1 cellular context compared by ENCODE assay signal in the genomic region with DNA sequence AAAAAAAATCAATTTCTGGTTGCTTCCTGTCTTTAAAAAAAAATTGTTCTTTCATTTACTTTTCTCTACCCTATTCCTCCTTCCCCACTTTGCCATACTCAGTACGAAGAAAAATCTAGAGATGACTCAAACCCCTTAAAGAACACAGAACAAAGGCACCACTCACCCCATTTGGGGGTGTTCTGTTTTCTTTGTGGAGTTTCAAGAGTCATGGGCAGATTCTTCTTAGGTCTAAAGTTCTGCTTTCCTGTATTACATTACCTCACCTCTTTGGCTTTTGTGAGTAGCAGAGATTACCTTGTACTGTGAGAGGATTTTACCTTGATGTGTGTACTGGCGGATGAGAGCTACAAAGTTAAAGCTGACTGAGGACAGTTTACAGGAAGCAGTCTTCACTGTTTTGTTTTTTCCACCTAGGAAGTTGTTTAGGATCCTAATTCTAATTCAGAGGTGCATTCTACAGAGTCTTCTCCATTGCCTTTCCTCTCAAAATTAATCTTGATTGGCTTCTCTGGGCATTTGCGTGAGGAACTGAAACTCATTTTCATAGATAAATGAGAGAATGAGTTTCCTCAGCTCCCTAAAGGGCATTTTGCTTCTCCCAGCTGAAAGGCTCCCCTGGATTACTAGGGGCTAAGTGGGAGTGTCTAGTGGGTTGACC.
A peak's percentile ranks its signal among the peaks of the same experiment; 100 is the strongest.
TF ChIP-seq lines count a peak whose summit lies in the region.

No MANE protein-coding gene starts in this region.

TF ChIP-seq in HepG2, 621 proteins besides CTCF, POLR2A, EP300 and RAD21 (continued from another document and continues in another):
- TF ChIP-seq BRCA1 (CRISPR knock-in tag; IDR thresholded peaks at IDR 0.05): no peak
- no peak for TF ChIP-seq ZNF615 (CRISPR knock-in tag; IDR thresholded peaks at IDR 0.05; ENCODE audit: borderline replicate concordance)
- no peak for TF ChIP-seq RORA (CRISPR knock-in tag; IDR thresholded peaks at IDR 0.05)
- TF ChIP-seq ZMAT3 (CRISPR knock-in tag; conservative IDR thresholded peaks at IDR 0.05): no peak
- no peak for TF ChIP-seq ZNF138 (CRISPR knock-in tag; IDR thresholded peaks at IDR 0.05; ENCODE audit: low read depth)
- TF ChIP-seq, protein P1, sequence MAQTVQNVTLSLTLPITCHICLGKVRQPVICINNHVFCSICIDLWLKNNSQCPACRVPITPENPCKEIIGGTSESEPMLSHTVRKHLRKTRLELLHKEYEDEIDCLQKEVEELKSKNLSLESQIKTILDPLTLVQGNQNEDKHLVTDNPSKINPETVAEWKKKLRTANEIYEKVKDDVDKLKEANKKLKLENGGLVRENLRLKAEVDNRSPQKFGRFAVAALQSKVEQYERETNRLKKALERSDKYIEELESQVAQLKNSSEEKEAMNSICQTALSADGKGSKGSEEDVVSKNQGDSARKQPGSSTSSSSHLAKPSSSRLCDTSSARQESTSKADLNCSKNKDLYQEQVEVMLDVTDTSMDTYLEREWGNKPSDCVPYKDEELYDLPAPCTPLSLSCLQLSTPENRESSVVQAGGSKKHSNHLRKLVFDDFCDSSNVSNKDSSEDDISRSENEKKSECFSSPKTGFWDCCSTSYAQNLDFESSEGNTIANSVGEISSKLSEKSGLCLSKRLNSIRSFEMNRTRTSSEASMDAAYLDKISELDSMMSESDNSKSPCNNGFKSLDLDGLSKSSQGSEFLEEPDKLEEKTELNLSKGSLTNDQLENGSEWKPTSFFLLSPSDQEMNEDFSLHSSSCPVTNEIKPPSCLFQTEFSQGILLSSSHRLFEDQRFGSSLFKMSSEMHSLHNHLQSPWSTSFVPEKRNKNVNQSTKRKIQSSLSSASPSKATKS (CRISPR knock-in tag; IDR thresholded peaks at IDR 0.05): no peak
- TF ChIP-seq CBFB (CRISPR knock-in tag; IDR thresholded peaks at IDR 0.05): no peak
- TF ChIP-seq MTA1 (CRISPR knock-in tag; IDR thresholded peaks at IDR 0.05; ENCODE audit: borderline replicate concordance): no peak
- TF ChIP-seq TBX3 (IDR thresholded peaks at IDR 0.05; ENCODE audit: borderline replicate concordance): no peak
- TF ChIP-seq ZNF619 (CRISPR knock-in tag; IDR thresholded peaks at IDR 0.05): no peak
- TF ChIP-seq SAFB2 (CRISPR knock-in tag; IDR thresholded peaks at IDR 0.05; ENCODE audit: borderline replicate concordance, low read depth): no peak
- TF ChIP-seq, protein P2, sequence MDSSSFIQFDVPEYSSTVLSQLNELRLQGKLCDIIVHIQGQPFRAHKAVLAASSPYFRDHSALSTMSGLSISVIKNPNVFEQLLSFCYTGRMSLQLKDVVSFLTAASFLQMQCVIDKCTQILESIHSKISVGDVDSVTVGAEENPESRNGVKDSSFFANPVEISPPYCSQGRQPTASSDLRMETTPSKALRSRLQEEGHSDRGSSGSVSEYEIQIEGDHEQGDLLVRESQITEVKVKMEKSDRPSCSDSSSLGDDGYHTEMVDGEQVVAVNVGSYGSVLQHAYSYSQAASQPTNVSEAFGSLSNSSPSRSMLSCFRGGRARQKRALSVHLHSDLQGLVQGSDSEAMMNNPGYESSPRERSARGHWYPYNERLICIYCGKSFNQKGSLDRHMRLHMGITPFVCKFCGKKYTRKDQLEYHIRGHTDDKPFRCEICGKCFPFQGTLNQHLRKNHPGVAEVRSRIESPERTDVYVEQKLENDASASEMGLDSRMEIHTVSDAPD (CRISPR knock-in tag; IDR thresholded peaks at IDR 0.05): no peak
- TF ChIP-seq MBD4 (IDR thresholded peaks at IDR 0.05; ENCODE audit: borderline replicate concordance, low read length): no peak
- TF ChIP-seq NAIF1 (CRISPR knock-in tag; IDR thresholded peaks at IDR 0.05; ENCODE audit: borderline replicate concordance): no peak
- TF ChIP-seq BCL6 (CRISPR knock-in tag; IDR thresholded peaks at IDR 0.05): no peak
- TF ChIP-seq, protein P3, sequence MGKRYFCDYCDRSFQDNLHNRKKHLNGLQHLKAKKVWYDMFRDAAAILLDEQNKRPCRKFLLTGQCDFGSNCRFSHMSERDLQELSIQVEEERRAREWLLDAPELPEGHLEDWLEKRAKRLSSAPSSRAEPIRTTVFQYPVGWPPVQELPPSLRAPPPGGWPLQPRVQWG (CRISPR knock-in tag; IDR thresholded peaks at IDR 0.05; ENCODE audit: borderline replicate concordance, low read depth): no peak
- TF ChIP-seq, protein P4, sequence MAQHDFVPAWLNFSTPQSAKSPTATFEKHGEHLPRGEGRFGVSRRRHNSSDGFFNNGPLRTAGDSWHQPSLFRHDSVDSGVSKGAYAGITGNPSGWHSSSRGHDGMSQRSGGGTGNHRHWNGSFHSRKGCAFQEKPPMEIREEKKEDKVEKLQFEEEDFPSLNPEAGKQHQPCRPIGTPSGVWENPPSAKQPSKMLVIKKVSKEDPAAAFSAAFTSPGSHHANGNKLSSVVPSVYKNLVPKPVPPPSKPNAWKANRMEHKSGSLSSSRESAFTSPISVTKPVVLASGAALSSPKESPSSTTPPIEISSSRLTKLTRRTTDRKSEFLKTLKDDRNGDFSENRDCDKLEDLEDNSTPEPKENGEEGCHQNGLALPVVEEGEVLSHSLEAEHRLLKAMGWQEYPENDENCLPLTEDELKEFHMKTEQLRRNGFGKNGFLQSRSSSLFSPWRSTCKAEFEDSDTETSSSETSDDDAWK (CRISPR knock-in tag; IDR thresholded peaks at IDR 0.05): no peak
- TF ChIP-seq ZNF766 (CRISPR knock-in tag; IDR thresholded peaks at IDR 0.05; ENCODE audit: borderline replicate concordance): no peak
- no peak for TF ChIP-seq SNAPC2 (CRISPR knock-in tag; IDR thresholded peaks at IDR 0.05)
- TF ChIP-seq ZNF720 (CRISPR knock-in tag; IDR thresholded peaks at IDR 0.05): no peak
- peak; percentile 97 for TF ChIP-seq GFI1 (CRISPR knock-in tag; IDR thresholded peaks at IDR 0.05; ENCODE audit: borderline replicate concordance)
- TF ChIP-seq MZF1 (CRISPR knock-in tag; IDR thresholded peaks at IDR 0.05; ENCODE audit: borderline replicate concordance): no peak
- no peak for TF ChIP-seq ZFY (CRISPR knock-in tag; IDR thresholded peaks at IDR 0.05)
- no peak for TF ChIP-seq SMAD9 (CRISPR knock-in tag; IDR thresholded peaks at IDR 0.05)
- TF ChIP-seq AGO1 (IDR thresholded peaks at IDR 0.05; ENCODE audit: low read depth, low read length, poor library complexity, severe bottlenecking): no peak
- TF ChIP-seq MATR3 (CRISPR knock-in tag; IDR thresholded peaks at IDR 0.05): no peak
- TF ChIP-seq SAP130 (CRISPR knock-in tag; IDR thresholded peaks at IDR 0.05; ENCODE audit: low read depth): peak; percentile 56
- TF ChIP-seq, protein P5, sequence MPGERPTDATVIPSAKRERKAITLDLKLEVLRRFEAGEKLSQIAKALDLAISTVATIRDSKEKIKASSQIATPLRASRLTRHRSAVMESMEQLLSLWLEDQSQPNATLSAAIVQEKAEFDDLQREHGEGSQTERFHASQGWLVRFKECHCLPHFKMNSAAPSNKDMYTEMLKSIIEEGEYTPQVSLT (CRISPR knock-in tag; IDR thresholded peaks at IDR 0.05; ENCODE audit: borderline replicate concordance, low read depth): no peak
- TF ChIP-seq, protein P6, sequence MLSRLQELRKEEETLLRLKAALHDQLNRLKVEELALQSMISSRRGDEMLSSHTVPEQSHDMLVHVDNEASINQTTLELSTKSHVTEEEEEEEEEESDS (CRISPR knock-in tag; IDR thresholded peaks at IDR 0.05; ENCODE audit: borderline replicate concordance): no peak
- TF ChIP-seq KLF13 (CRISPR knock-in tag; IDR thresholded peaks at IDR 0.05): no peak
- TF ChIP-seq CENPX (CRISPR knock-in tag; IDR thresholded peaks at IDR 0.05): no peak
- TF ChIP-seq HES4 (CRISPR knock-in tag; IDR thresholded peaks at IDR 0.05; ENCODE audit: borderline replicate concordance): no peak
- TF ChIP-seq ZNF773 (CRISPR knock-in tag; IDR thresholded peaks at IDR 0.05; ENCODE audit: borderline replicate concordance): no peak
- peak; percentile 75 for TF ChIP-seq ATF7 (IDR thresholded peaks at IDR 0.05)
- TF ChIP-seq ATF7 (CRISPR knock-in tag; IDR thresholded peaks at IDR 0.05): peak; percentile 56; the same call in 1 of the 2 replicates
- TF ChIP-seq PAX8 (CRISPR knock-in tag; IDR thresholded peaks at IDR 0.05; ENCODE audit: borderline replicate concordance): no peak
- no peak for TF ChIP-seq ZBTB8A (CRISPR knock-in tag; IDR thresholded peaks at IDR 0.05; ENCODE audit: borderline replicate concordance, low read depth)
- TF ChIP-seq IKZF4 (CRISPR knock-in tag; IDR thresholded peaks at IDR 0.05; ENCODE audit: borderline replicate concordance, low read depth, not compliant biosample characterization): no peak
- no peak for TF ChIP-seq TAF1 (CRISPR knock-in tag; IDR thresholded peaks at IDR 0.05)
- TF ChIP-seq ZNF816 (CRISPR knock-in tag; IDR thresholded peaks at IDR 0.05; ENCODE audit: borderline replicate concordance): no peak
- peak; percentile 50; the same call in 1 of the 2 replicates for TF ChIP-seq MED1 (CRISPR knock-in tag; IDR thresholded peaks at IDR 0.05)
- TF ChIP-seq, protein P7, sequence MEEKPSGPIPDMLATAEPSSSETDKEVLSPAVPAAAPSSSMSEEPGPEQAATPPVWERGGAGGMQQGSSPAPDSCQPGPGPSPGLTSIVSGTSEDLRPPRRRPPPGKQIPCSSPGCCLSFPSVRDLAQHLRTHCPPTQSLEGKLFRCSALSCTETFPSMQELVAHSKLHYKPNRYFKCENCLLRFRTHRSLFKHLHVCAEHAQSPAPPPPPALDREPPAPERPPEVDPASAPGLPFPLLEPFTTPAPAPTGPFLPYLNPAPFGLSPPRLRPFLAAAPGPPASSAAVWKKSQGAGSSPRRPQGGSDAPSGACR (CRISPR knock-in tag; IDR thresholded peaks at IDR 0.05): no peak
- TF ChIP-seq, protein P8, sequence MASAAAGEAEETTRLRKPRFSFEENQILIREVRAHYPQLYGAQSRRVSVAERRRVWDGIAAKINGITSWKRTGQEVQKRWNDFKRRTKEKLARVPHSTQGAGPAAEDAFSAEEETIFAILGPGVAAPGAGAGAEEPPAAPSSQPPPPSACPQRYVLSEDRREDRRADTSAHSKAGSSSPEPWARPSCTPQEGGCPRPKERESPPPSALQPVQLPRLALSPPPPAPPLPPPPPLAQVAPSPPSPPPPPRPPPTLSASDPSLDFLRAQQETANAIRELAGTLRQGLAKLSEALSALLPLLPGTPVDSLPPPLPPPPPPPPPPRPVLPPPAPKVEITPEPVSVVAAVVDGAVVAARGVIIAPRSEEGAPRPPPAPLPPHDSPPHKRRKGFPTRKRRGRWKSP (CRISPR knock-in tag; IDR thresholded peaks at IDR 0.05): no peak
- TF ChIP-seq KDM3A (CRISPR knock-in tag; IDR thresholded peaks at IDR 0.05; ENCODE audit: low read depth): no peak
- TF ChIP-seq ZNF296 (CRISPR knock-in tag; conservative IDR thresholded peaks at IDR 0.05): no peak
- 0 out of 2 replicates have a peak, but pooled peaks have one; percentile 33 for TF ChIP-seq ZNF614 (CRISPR knock-in tag; IDR thresholded peaks at IDR 0.05; ENCODE audit: borderline replicate concordance)
- TF ChIP-seq PLRG1 (conservative IDR thresholded peaks at IDR 0.05): no peak
- TF ChIP-seq MIER3 (CRISPR knock-in tag; IDR thresholded peaks at IDR 0.05; ENCODE audit: borderline replicate concordance): no peak
- no peak for TF ChIP-seq FOXP1 (IDR thresholded peaks at IDR 0.05)
- peak; percentile 54 for TF ChIP-seq FOXP1 (CRISPR knock-in tag; IDR thresholded peaks at IDR 0.05)
- TF ChIP-seq, protein P9, sequence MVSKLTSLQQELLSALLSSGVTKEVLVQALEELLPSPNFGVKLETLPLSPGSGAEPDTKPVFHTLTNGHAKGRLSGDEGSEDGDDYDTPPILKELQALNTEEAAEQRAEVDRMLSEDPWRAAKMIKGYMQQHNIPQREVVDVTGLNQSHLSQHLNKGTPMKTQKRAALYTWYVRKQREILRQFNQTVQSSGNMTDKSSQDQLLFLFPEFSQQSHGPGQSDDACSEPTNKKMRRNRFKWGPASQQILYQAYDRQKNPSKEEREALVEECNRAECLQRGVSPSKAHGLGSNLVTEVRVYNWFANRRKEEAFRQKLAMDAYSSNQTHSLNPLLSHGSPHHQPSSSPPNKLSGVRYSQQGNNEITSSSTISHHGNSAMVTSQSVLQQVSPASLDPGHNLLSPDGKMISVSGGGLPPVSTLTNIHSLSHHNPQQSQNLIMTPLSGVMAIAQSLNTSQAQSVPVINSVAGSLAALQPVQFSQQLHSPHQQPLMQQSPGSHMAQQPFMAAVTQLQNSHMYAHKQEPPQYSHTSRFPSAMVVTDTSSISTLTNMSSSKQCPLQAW (CRISPR knock-in tag; IDR thresholded peaks at IDR 0.05): peak; percentile 61
- no peak for TF ChIP-seq RFXANK (CRISPR knock-in tag; IDR thresholded peaks at IDR 0.05)
- TF ChIP-seq ZNF121 (CRISPR knock-in tag; IDR thresholded peaks at IDR 0.05): no peak
- TF ChIP-seq SMARCE1 (IDR thresholded peaks at IDR 0.05; ENCODE audit: borderline replicate concordance): no peak
- TF ChIP-seq ZNF841 (CRISPR knock-in tag; IDR thresholded peaks at IDR 0.05; ENCODE audit: borderline replicate concordance): no peak
- peak; percentile 73 for TF ChIP-seq SOX5 (CRISPR knock-in tag; IDR thresholded peaks at IDR 0.05; ENCODE audit: borderline replicate concordance)
- TF ChIP-seq EZH2 (conservative IDR thresholded peaks at IDR 0.05; ENCODE audit: low read depth, low read length): no peak
- no peak for TF ChIP-seq ZSCAN22 (CRISPR knock-in tag; IDR thresholded peaks at IDR 0.05)
- TF ChIP-seq POLR2G (IDR thresholded peaks at IDR 0.05; ENCODE audit: low read depth, low read length): no peak
- TF ChIP-seq HNF4G (IDR thresholded peaks at IDR 0.05; ENCODE audit: borderline replicate concordance, low read depth, low read length): 0 out of 2 replicates have a peak, but pooled peaks have one; percentile 30
- peak; percentile 25; the same call in 1 of the 2 replicates for TF ChIP-seq HNF4G (CRISPR knock-in tag; IDR thresholded peaks at IDR 0.05; ENCODE audit: borderline replicate concordance, low read depth)
- TF ChIP-seq, protein P10, sequence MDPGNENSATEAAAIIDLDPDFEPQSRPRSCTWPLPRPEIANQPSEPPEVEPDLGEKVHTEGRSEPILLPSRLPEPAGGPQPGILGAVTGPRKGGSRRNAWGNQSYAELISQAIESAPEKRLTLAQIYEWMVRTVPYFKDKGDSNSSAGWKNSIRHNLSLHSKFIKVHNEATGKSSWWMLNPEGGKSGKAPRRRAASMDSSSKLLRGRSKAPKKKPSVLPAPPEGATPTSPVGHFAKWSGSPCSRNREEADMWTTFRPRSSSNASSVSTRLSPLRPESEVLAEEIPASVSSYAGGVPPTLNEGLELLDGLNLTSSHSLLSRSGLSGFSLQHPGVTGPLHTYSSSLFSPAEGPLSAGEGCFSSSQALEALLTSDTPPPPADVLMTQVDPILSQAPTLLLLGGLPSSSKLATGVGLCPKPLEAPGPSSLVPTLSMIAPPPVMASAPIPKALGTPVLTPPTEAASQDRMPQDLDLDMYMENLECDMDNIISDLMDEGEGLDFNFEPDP (CRISPR knock-in tag; conservative IDR thresholded peaks at IDR 0.05): no peak
- no peak for TF ChIP-seq ZNF333 (CRISPR knock-in tag; IDR thresholded peaks at IDR 0.05; ENCODE audit: borderline replicate concordance)
